In the genomic region with DNA sequence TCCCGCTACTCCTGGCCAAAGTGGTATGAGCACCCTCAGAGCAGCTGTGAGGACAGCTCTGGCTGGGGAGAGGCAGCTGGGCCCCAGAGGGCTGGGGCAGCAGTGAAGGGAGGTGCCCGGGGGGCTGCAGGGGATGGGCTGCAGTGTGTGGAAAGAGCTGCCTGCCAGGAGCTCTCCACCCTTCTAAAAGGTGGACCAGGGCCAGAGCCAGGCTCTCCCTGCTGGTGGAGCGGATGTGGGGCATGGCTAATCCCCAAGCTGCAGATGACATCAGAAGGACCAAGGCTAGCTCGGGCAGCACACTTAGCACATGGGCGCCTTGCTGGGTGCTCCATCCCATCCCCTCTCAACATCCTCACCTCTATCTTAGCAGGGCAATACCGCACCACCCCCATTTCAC, we compare ENCODE assay signal across 26 cellular contexts.
DNase-seq lines count a peak whose midpoint lies in the region; ATAC-seq, FAIRE-seq and TF ChIP-seq lines count a peak whose summit lies in the region.
"Had no signal": no experiment of that assay in that cellular context is flagged by ENCODE, and none has a peak within 500 bp of the region (broad histone marks: within the 10 kb centered on the region; RNA-seq: fewer than 3 reads in every experiment).

No MANE protein-coding gene starts in this region.

- peak overlapping the region; percentile 29 for H4K91ac ChIP-seq in H1 (replicated peaks; ENCODE audit: insufficient read length, low read length)

- H4K5ac ChIP-seq in H1 (ENCODE audit: insufficient read length, low read depth, low read length): no peak overlapping the region

- no peak overlapping the region for H2BK120ac ChIP-seq in H1 (replicated peaks; ENCODE audit: low read depth, low read length)

- no peak overlapping the region for H3K18ac ChIP-seq in H1 (ENCODE audit: extremely low read depth, low read length)

- H3K27ac ChIP-seq in H1 (ENCODE audit: low read depth, low read length): no peak overlapping the region
- no peak overlapping the region for H3K27ac ChIP-seq in gastrocnemius medialis
- H3K27ac ChIP-seq: transverse colon had no signal

- H3K23ac ChIP-seq in H1 (ENCODE audit: insufficient read length): no peak overlapping the region

- DNase-seq in NCI-H2029 (lab: John Stamatoyannopoulos, UW): peak; percentile 10
- no peak for DNase-seq in NCI-H2029 treated with DMSO at 0.1 percent for 48 hours (lab: John Stamatoyannopoulos, UW)
- peak; percentile 84 to 94 for DNase-seq in NCI-H524 (lab: John Stamatoyannopoulos, UW)
- DNase-seq in H1 (ENCODE audit: low read depth in 1 of 2, low spot score in 2 of 2): no peak
- DNase-seq in gastrocnemius medialis: no peak
- no peak for DNase-seq in GM13976 (ENCODE audit: low spot score)
- no peak for DNase-seq in HCEC 1CT
- DNase-seq: 8988T; activated CD4-positive, alpha-beta T cell treated with anti-CD3 and anti-CD28 coated beads, Interleukin-2, amount 50 U/mL, for 1 hour; activated CD8-positive, alpha-beta memory T cell treated with anti-CD3 and anti-CD28 coated beads, Interleukin-2, amount 10 ng/mL, durations not matched to agents 7 days and 5 days; activated naive CD4-positive, alpha-beta T cell treated with anti-CD3 and anti-CD28 coated beads, Interleukin-2, amount 50 U/mL, for 16 hours; AML-193; CD8-positive, alpha-beta memory T cell; foreskin fibroblast; immature natural killer cell; IMR-90; mesenchymal stem cell; NCI-H1436; NCI-H2171 treated with DMSO at 0.1 percent for 48 hours; small intestine; stimulated activated CD4-positive, alpha-beta T cell treated with anti-CD3 and anti-CD28 coated beads, Interleukin-1b, Interleukin-23, amount 100 ng/mL, for 48 hours; transverse colon had no signal

- H2BK15ac ChIP-seq in H1 (ENCODE audit: low read length): no peak overlapping the region

- H3K79me1 ChIP-seq in H1 (ENCODE audit: low read depth, low read length): no peaks in the 10 kb centered on the region

- no peak overlapping the region for H3K4me3 ChIP-seq in H1 (ENCODE audit: extremely low read depth in 1 of 4, insufficient read depth in 2 of 4, low read depth in 3 of 4, low read length in 4 of 4)
- no peak overlapping the region for H3K4me3 ChIP-seq in gastrocnemius medialis
- H3K4me3 ChIP-seq: HAP-1, transverse colon had no signal

- intact Hi-C loops in gastrocnemius medialis (cut with DNase I; ENCODE audit: low total_unique reads): no loop called here

- H4K20me1 ChIP-seq in H1 (replicated peaks in 1 of 2; ENCODE audit: control insufficient read depth in 1 of 2, insufficient read depth in 2 of 2, low read length in 2 of 2): no peaks in the 10 kb centered on the region

- no peak overlapping the region for H3K4ac ChIP-seq in H1 (replicated peaks; ENCODE audit: insufficient read length, low read depth, low read length)

- H3K36me3 ChIP-seq in H1 (ENCODE audit: control insufficient read depth in 2 of 4, insufficient read depth in 4 of 4, low read length in 3 of 4) (no peaks in the 10 kb centered on the region), gastrocnemius medialis (no peaks in the 10 kb centered on the region)
- H3K36me3 ChIP-seq: HAP-1, transverse colon had no signal

- no peak for TF ChIP-seq RAD21 in H1 (IDR thresholded peaks at IDR 0.05 in 1 of 2, conservative IDR thresholded peaks at IDR 0.05 in 1 of 2; ENCODE audit: low read depth in 2 of 2, low read length in 2 of 2)

- in situ Hi-C loops in gastrocnemius medialis (cut with MboI; ENCODE audit: low sequenced_read_pairs in 4 of 4) (no loop called here), GM13976 (cut with MboI; ENCODE audit: low sequenced_read_pairs, unreplicated experiment) (no loop called here)

- no peak overlapping the region; the same call in 1 of the 2 replicates for H4K8ac ChIP-seq in H1 (ENCODE audit: extremely low read depth, insufficient read depth, low read length)

- H2BK20ac ChIP-seq in H1 (ENCODE audit: low read length): peak overlapping the region; percentile 72; the same call in 1 of the 2 replicates

- H3K9me3 ChIP-seq in H1 (ENCODE audit: insufficient read depth in 2 of 2, low read depth in 1 of 2, low read length in 1 of 2) (no peaks in the 10 kb centered on the region), gastrocnemius medialis (no peaks in the 10 kb centered on the region)
- H3K9me3 ChIP-seq: HAP-1, transverse colon had no signal

- H3K4me1 ChIP-seq in H1 (replicated peaks in 1 of 4; ENCODE audit: control insufficient read depth in 3 of 4, insufficient read depth in 4 of 4, low read length in 3 of 4) (peaks cover 0 to 29% (median 14%) of the 10 kb centered on the region in 4 experiments; a peak in 6 of 7 replicates), gastrocnemius medialis (no peaks in the 10 kb centered on the region)
- H3K4me1 ChIP-seq: HAP-1, transverse colon had no signal

- no peaks in the 10 kb centered on the region for H3K27me3 ChIP-seq in H1 (replicated peaks in 1 of 4; ENCODE audit: control insufficient read depth in 3 of 4, extremely low read depth in 1 of 4, insufficient read depth in 3 of 4, low read length in 3 of 4)
- no peaks in the 10 kb centered on the region for H3K27me3 ChIP-seq in gastrocnemius medialis
- H3K27me3 ChIP-seq: transverse colon had no signal

- H2AK5ac ChIP-seq in H1 (ENCODE audit: low read depth, low read length): 0 out of 2 replicates have a peak overlapping the region, but pooled peaks have one; percentile 86

- TF ChIP-seq CTCF in H1 (IDR thresholded peaks at IDR 0.05; ENCODE audit: control extremely low read depth in 1 of 3, insufficient read depth in 1 of 3, low read depth in 1 of 3, low read length in 3 of 3) (no peak), gastrocnemius medialis (IDR thresholded peaks at IDR 0.05 in 4 of 5, conservative IDR thresholded peaks at IDR 0.05 in 1 of 5) (no peak), GM13976 (IDR thresholded peaks at IDR 0.05; ENCODE audit: borderline replicate concordance, control extremely low read depth, extremely low read depth, insufficient read depth, missing control alignments) (no peak)

- POLR2A ChIA-PET in H1 (lab: Charles Lee; ENCODE audit: partially characterized antibody): interaction anchor here (1.4 kb wide), 1 partner anchor 26 kb away, joined by 4 read pairs; no protein-coding TSS in a partner anchor

- H3K23me2 ChIP-seq in H1 (ENCODE audit: low read depth, low read length): no peaks in the 10 kb centered on the region

- no peak for ATAC-seq in GM18858 (IDR thresholded peaks at IDR 0.05; ENCODE audit: unreplicated experiment)
- ATAC-seq in gastrocnemius medialis: no peak
- ATAC-seq: activated CD8-positive, alpha-beta memory T cell treated with anti-CD3 and anti-CD28 coated beads, Interleukin-2, amount 10 ng/mL, durations not matched to agents 7 days and 5 days; left lobe of liver; WTC11 had no signal

- H2BK5ac ChIP-seq in H1 (ENCODE audit: low read depth, low read length): no peak overlapping the region

- no peak for TF ChIP-seq POLR2A in H1 (IDR thresholded peaks at IDR 0.05; ENCODE audit: control extremely low read depth in 1 of 2, low read depth in 2 of 2, low read length in 2 of 2)
- no peak for TF ChIP-seq POLR2A in gastrocnemius medialis (IDR thresholded peaks at IDR 0.05)

- no peak overlapping the region for H3K4me2 ChIP-seq in H1 (ENCODE audit: insufficient read depth in 1 of 2, low read depth in 2 of 2, low read length in 2 of 2)

- 76% methylated on average over 6 of the region's 6 CpGs; no CpG with 5 or more reads in 1 of the 2 experiments for WGBS in H1 (ENCODE audit: extremely low coverage in 1 of 2, insufficient coverage in 1 of 2, insufficient read length in 1 of 2, insufficient replicate concordance in 2 of 2, low coverage in 1 of 2, low lambda C conversion rate in 2 of 2, missing lambda C conversion rate in 1 of 2), 2 experiments

- CTCF ChIA-PET in H1 (lab: Charles Lee; ENCODE audit: partially characterized antibody): interaction anchor here (0.8 to 2.4 kb wide), 9 partner anchors 9 to 111 kb away, joined by 3 to 10 read pairs (median 3); no protein-coding TSS in a partner anchor

- no peak overlapping the region for H3K9ac ChIP-seq in H1 (replicated peaks in 1 of 4; ENCODE audit: extremely low read depth in 1 of 4, low read depth in 3 of 4, low read length in 3 of 4)

- no peak for FAIRE-seq in H1 (lab: Jason Lieb, UNC)
- FAIRE-seq: small intestine had no signal

- 0 out of 2 replicates have a peak overlapping the region, but pooled peaks have one; percentile 60 for H2BK12ac ChIP-seq in H1 (ENCODE audit: low read depth, low read length)

- H3K79me2 ChIP-seq in H1 (ENCODE audit: control insufficient read depth in 1 of 2, insufficient read depth in 2 of 2, low read length in 2 of 2): no peaks in the 10 kb centered on the region

- H3K14ac ChIP-seq in H1 (ENCODE audit: insufficient read length): no peak overlapping the region

- TF ChIP-seq EP300 in H1 (IDR thresholded peaks at IDR 0.05; ENCODE audit: borderline replicate concordance in 1 of 2, low read depth in 2 of 2, low read length in 2 of 2): no peak

- no peak overlapping the region for H3K56ac ChIP-seq in H1 (replicated peaks; ENCODE audit: insufficient read length, low read depth, low read length)

- no peak overlapping the region for H2AFZ ChIP-seq in H1 (ENCODE audit: low read length)

TF ChIP-seq in H1, 55 proteins besides CTCF, POLR2A, EP300 and RAD21:
- TF ChIP-seq GABPA (IDR thresholded peaks at IDR 0.05; ENCODE audit: borderline replicate concordance, insufficient read depth, low read length): no peak
- no peak for TF ChIP-seq ZNF274 (IDR thresholded peaks at IDR 0.05; ENCODE audit: borderline replicate concordance, extremely low read depth, low read length)
TF ChIP-seq in H1: peak in this region for 0.

Comparison
In these comparisons a context has a peak if more than half of its experiments do, and no peak if none do; other contexts are left out.
1. DNase-seq: peak in NCI-H2029 (single experiment) and NCI-H524 (2 of 2); none in NCI-H2029 treated with DMSO at 0.1 percent for 48 hours (single experiment), H1 (0 of 2), gastrocnemius medialis (0 of 2), GM13976 (single experiment) and HCEC 1CT (single experiment).